ENCODE assay signal across 8 cellular contexts in genomic region chr3:108588616-108589015, GRCh38. TPM values are rescaled to one million over a fixed set of nuclear protein-coding genes. Genes with fewer than 3 reads are reported as not detected.
DNase-seq lines count a peak whose midpoint lies in the region; ATAC-seq and TF ChIP-seq lines count a peak whose summit lies in the region.

No MANE protein-coding gene starts in this region.

- no peak for TF ChIP-seq CTCF in GM13976 (IDR thresholded peaks at IDR 0.05; ENCODE audit: borderline replicate concordance, control extremely low read depth, extremely low read depth, insufficient read depth, missing control alignments)
- no peak for TF ChIP-seq CTCF in Panc1 (IDR thresholded peaks at IDR 0.05)

- in situ Hi-C loops in GM13976 (cut with MboI; ENCODE audit: low sequenced_read_pairs, unreplicated experiment) (no loop called here), Panc1 (cut with HindIII; ENCODE audit: low pct_unique_long_range_greater_than_20kb, low sequenced_read_pairs) (no loop called here)

- POLR2A ChIA-PET in Panc1 (lab: Charles Lee), result interaction anchor here (1.6 kb wide), 1 partner anchor 10 kb away, joined by 6 read pairs; no protein-coding TSS in a partner anchor

- H3K4me1 ChIP-seq in Panc1 (ENCODE audit: control insufficient read depth, insufficient read depth, low read length), result peaks cover 17% of the 10 kb centered on the region

- no peak for ATAC-seq in Panc1

- CTCF ChIA-PET in Panc1 (lab: Charles Lee), result no interaction called here

- no TSS peak for BruUV-seq in Panc1 (replicated peaks; lab: Mats Ljungman, UMichigan)

- peak overlapping the region; percentile 99 for H3K27ac ChIP-seq in Panc1 (ENCODE audit: low read length)

- DNase-seq in GM13976 (ENCODE audit: low spot score) (peak; percentile 8), Panc1 (ENCODE audit: low read depth, low spot score) (peak; percentile 8), erythroblast (lab: John Stamatoyannopoulos, UW) (peak; percentile 35 to 68), renal cortical epithelial cell (ENCODE audit: low read depth) (peak; percentile 30), DMS114 treated with DMSO at 0.1 percent for 48 hours (lab: John Stamatoyannopoulos, UW; ENCODE audit: unreplicated experiment) (no peak), NCI-H1417 treated with DMSO at 0.1 percent for 48 hours (lab: John Stamatoyannopoulos, UW) (no peak), NCI-H345 treated with DMSO at 0.1 percent for 48 hours (lab: John Stamatoyannopoulos, UW; ENCODE audit: unreplicated experiment) (no peak), iPS-NIHi11 (ENCODE audit: low spot score) (no peak)

- no peak for TF ChIP-seq POLR2A in erythroblast (IDR thresholded peaks at IDR 0.05; ENCODE audit: low read length)

- no peaks in the 10 kb centered on the region for H3K27me3 ChIP-seq in Panc1 (ENCODE audit: control insufficient read depth, insufficient read depth, low read length)

- H3K4me3 ChIP-seq in Panc1 (ENCODE audit: low read depth in 2 of 2, low read length in 2 of 2), result peak overlapping the region; percentile 86 to 96

- peaks cover 23% of the 10 kb centered on the region for H3K36me3 ChIP-seq in Panc1 (ENCODE audit: control insufficient read depth, insufficient read depth, low read length)

- intact Hi-C loops in Panc1 (cut with micrococcal nuclease; ENCODE audit: unreplicated experiment), result no loop called here

- no peaks in the 10 kb centered on the region for H3K9me3 ChIP-seq in Panc1 (ENCODE audit: control insufficient read depth, insufficient read depth, low read depth, low read length)

RNA-seq across cellular contexts. Expression of gene CIP2A, which starts 0.6 kb away (rescaled TPM):
- total RNA-seq in Panc1 (2021; ENCODE audit: unreplicated experiment) (52.0 TPM), renal cortical epithelial cell (9.6 and 21.9 TPM in 2 replicates)
- polyA plus RNA-seq in Panc1 (2012; ENCODE audit: insufficient read length), result 10.3 TPM

RNA-seq across cellular contexts. Expression of gene DZIP3, which starts 0.9 kb away (rescaled TPM):
- total RNA-seq in Panc1 (2021; ENCODE audit: unreplicated experiment) (30.9 TPM), renal cortical epithelial cell (10.8 and 15.4 TPM in 2 replicates)
- 13.1 TPM for polyA plus RNA-seq in Panc1 (2012; ENCODE audit: insufficient read length)

Comparison
In these comparisons a context has a peak if more than half of its experiments do, and no peak if none do; other contexts are left out.
1. DNase-seq: peak in GM13976 (single experiment), Panc1 (single experiment), erythroblast (2 of 2) and renal cortical epithelial cell (single experiment); none in DMS114 treated with DMSO at 0.1 percent for 48 hours (single experiment), NCI-H1417 treated with DMSO at 0.1 percent for 48 hours (single experiment), NCI-H345 treated with DMSO at 0.1 percent for 48 hours (single experiment) and iPS-NIHi11 (single experiment).